1 cellular context compared by ENCODE assay signal in the genomic region with DNA sequence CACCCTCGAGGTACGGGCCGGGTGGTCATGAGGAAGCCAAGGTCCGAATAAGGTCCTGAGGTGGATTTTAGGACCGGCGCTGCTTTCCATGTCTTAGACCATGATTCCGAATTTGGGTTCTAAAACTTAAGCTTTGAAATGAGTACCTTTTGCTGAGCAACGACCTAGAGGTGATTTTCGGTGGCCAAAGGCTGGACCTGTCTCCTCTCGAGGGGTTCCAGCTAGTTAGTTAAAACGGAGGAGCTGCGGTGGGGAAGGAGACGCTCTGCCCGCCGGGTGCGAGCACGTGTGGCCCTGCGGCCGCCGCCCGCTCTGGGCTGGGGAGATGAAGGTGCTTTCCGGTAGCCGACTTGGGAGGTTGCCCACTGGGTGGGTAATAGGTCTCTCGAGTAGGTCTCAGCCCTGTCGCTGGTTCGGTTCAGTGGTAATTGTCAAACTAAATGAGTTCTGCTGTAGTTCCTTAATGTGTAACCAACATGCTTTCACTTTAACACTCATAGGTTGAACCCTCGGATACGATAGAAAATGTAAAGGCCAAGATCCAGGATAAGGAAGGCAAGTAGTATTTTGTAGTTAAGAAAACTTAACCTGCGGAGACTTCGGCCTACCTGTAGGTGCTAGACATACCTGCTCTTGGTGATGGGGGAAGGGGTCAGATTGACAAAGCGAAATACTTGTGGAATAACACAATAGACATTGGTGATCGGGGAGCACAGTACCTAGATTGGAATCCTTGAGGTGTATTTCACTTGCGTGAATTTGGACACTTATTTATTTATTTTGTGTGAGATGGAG.
A peak's percentile ranks its signal among the peaks of the same experiment; 100 is the strongest.
TF ChIP-seq lines count a peak whose summit lies in the region.

No MANE protein-coding gene starts in this region.

TF ChIP-seq in IMR-90, 13 proteins besides CTCF, POLR2A, EP300 and RAD21:
- TF ChIP-seq CHD1 (IDR thresholded peaks at IDR 0.05; ENCODE audit: low read depth, low read length) (0 out of 2 replicates have a peak, but pooled peaks have one; percentile 40), MXI1 (IDR thresholded peaks at IDR 0.05; ENCODE audit: borderline replicate concordance, low read depth, low read length) (peak; percentile 95), BHLHE40 (IDR thresholded peaks at IDR 0.05; ENCODE audit: low read depth, low read length) (0 out of 2 replicates have a peak, but pooled peaks have one; percentile 26), RFX5 (IDR thresholded peaks at IDR 0.05; ENCODE audit: low read depth, low read length) (no peak)
